In genomic region chrX:121165930-121166359, GRCh38 we compare ENCODE assay signal across 1 cellular context.
A peak's percentile ranks its signal among the peaks of the same experiment; 100 is the strongest.
TF ChIP-seq lines count a peak whose summit lies in the region.

No MANE protein-coding gene starts in this region.

TF ChIP-seq in K562, 482 proteins besides CTCF, POLR2A, EP300 and RAD21 (continued from another document):
- TF ChIP-seq, protein P1, sequence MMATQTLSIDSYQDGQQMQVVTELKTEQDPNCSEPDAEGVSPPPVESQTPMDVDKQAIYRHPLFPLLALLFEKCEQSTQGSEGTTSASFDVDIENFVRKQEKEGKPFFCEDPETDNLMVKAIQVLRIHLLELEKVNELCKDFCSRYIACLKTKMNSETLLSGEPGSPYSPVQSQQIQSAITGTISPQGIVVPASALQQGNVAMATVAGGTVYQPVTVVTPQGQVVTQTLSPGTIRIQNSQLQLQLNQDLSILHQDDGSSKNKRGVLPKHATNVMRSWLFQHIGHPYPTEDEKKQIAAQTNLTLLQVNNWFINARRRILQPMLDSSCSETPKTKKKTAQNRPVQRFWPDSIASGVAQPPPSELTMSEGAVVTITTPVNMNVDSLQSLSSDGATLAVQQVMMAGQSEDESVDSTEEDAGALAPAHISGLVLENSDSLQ (IDR thresholded peaks at IDR 0.05) = peak; percentile 70
- TF ChIP-seq MEIS2 (IDR thresholded peaks at IDR 0.05; ENCODE audit: partially characterized antibody) (peak; percentile 78), HDAC3 (IDR thresholded peaks at IDR 0.05; ENCODE audit: borderline replicate concordance, partially characterized antibody) (peak; percentile 67), KDM1A (IDR thresholded peaks at IDR 0.05) (0 out of 4 replicates have a peak, but pooled peaks of 1 of the 2 experiments have one; percentile 19), TRIM24 (IDR thresholded peaks at IDR 0.05) (peak in 1 of 2 experiments; percentile 20; a peak in 1 of 4 replicates), ZNF133 (CRISPR knock-in tag; IDR thresholded peaks at IDR 0.05) (no peak)
